ENCODE assay signal across 1 cellular context in genomic region chr2:108448678-108449409, GRCh38.
A peak's percentile ranks its signal among the peaks of the same experiment; 100 is the strongest.
TF ChIP-seq lines count a peak whose summit lies in the region.

TSS of gene GCC2 (plus strand) at chr2:108449206. CDS start at chr2:108449275, 69 bp downstream.

TF ChIP-seq in K562, 482 proteins besides CTCF, POLR2A, EP300 and RAD21 (continued from another document and continues in another):
- TF ChIP-seq KHSRP (IDR thresholded peaks at IDR 0.05): no peak
- no peak for TF ChIP-seq ZNF280B (CRISPR knock-in tag; IDR thresholded peaks at IDR 0.05)
- no peak for TF ChIP-seq RBM34 (IDR thresholded peaks at IDR 0.05; ENCODE audit: borderline replicate concordance, insufficient read depth, low read length)
- no peak for TF ChIP-seq DLX4 (CRISPR knock-in tag; IDR thresholded peaks at IDR 0.05)
- TF ChIP-seq SNAPC5 (CRISPR knock-in tag; IDR thresholded peaks at IDR 0.05): no peak
- no peak for TF ChIP-seq SNRNP70 (optimal IDR thresholded peaks at IDR 0.05; ENCODE audit: low read depth, low read length)
- peak; percentile 99 for TF ChIP-seq NR2C2 (CRISPR knock-in tag; IDR thresholded peaks at IDR 0.05)
- peak; percentile 100 for TF ChIP-seq NR2C2 (tag; IDR thresholded peaks at IDR 0.05)
- TF ChIP-seq SREBF1 (IDR thresholded peaks at IDR 0.05; ENCODE audit: borderline replicate concordance, low read depth, low read length): no peak
- no peak for TF ChIP-seq TCF3 (CRISPR knock-in tag; IDR thresholded peaks at IDR 0.05)
- TF ChIP-seq E2F8 (IDR thresholded peaks at IDR 0.05; ENCODE audit: low read depth, partially characterized antibody): peak; percentile 85
- peak; percentile 28; the same call in 1 of the 2 replicates for TF ChIP-seq RB1 (IDR thresholded peaks at IDR 0.05; ENCODE audit: low read depth)
- TF ChIP-seq GABPA (tag; conservative IDR thresholded peaks at IDR 0.05; ENCODE audit: low read depth): peak; percentile 96
- TF ChIP-seq ZNF274 (IDR thresholded peaks at IDR 0.05; ENCODE audit: borderline replicate concordance, low read depth, low read length): no peak
- TF ChIP-seq PREB (CRISPR knock-in tag; IDR thresholded peaks at IDR 0.05): no peak; the same call in 1 of the 2 replicates
- no peak for TF ChIP-seq MAX (CRISPR knock-in tag; IDR thresholded peaks at IDR 0.05)
- no peak for TF ChIP-seq MLLT1 (IDR thresholded peaks at IDR 0.05)
- TF ChIP-seq ZNF639 (CRISPR knock-in tag; conservative IDR thresholded peaks at IDR 0.05 in 1 of 2, IDR thresholded peaks at IDR 0.05 in 1 of 2): no peak
- TF ChIP-seq CBX2 (IDR thresholded peaks at IDR 0.05; ENCODE audit: insufficient read depth, low read length, poor library complexity, severe bottlenecking): no peak
- TF ChIP-seq UBTF (IDR thresholded peaks at IDR 0.05; ENCODE audit: borderline replicate concordance in 1 of 2, low read depth in 2 of 2, low read length in 2 of 2): no peak
- no peak for TF ChIP-seq BACH1 (tag; IDR thresholded peaks at IDR 0.05)
- no peak for TF ChIP-seq PCBP1 (IDR thresholded peaks at IDR 0.05; ENCODE audit: low read depth, low read length, poor library complexity, severe bottlenecking)
- TF ChIP-seq PPARD (CRISPR knock-in tag; IDR thresholded peaks at IDR 0.05): no peak
- TF ChIP-seq U2AF2 (optimal IDR thresholded peaks at IDR 0.05; ENCODE audit: low read depth, low read length): no peak
- TF ChIP-seq ZFP91 (CRISPR knock-in tag; IDR thresholded peaks at IDR 0.05): no peak
- no peak for TF ChIP-seq ZNF184 (CRISPR knock-in tag; IDR thresholded peaks at IDR 0.05)
- TF ChIP-seq BCLAF1 (IDR thresholded peaks at IDR 0.05; ENCODE audit: borderline replicate concordance in 1 of 2, control insufficient read depth in 1 of 2, low read depth in 2 of 2, low read length in 1 of 2): no peak
- no peak for TF ChIP-seq PTRF (tag; IDR thresholded peaks at IDR 0.05)
- no peak for TF ChIP-seq MYNN (IDR thresholded peaks at IDR 0.05)
- no peak for TF ChIP-seq MYNN (CRISPR knock-in tag; IDR thresholded peaks at IDR 0.05)
- TF ChIP-seq ZNF395 (CRISPR knock-in tag; IDR thresholded peaks at IDR 0.05): no peak
- no peak for TF ChIP-seq CLOCK (CRISPR knock-in tag; IDR thresholded peaks at IDR 0.05; ENCODE audit: borderline replicate concordance)
- no peak for TF ChIP-seq FOXP1 (CRISPR knock-in tag; IDR thresholded peaks at IDR 0.05)
- TF ChIP-seq HDGF (IDR thresholded peaks at IDR 0.05): no peak
